1 cellular context compared by ENCODE assay signal in genomic region chr2:12032421-12032820, GRCh38.
A peak's percentile ranks its signal among the peaks of the same experiment; 100 is the strongest.
TF ChIP-seq lines count a peak whose summit lies in the region.

No MANE protein-coding gene starts in this region.

TF ChIP-seq in GM12878, 131 proteins besides CTCF, POLR2A, EP300 and RAD21 (continued from another document):
- TF ChIP-seq CUX1 (IDR thresholded peaks at IDR 0.05; ENCODE audit: insufficient replicate concordance, low read depth, low read length) (no peak), CBX5 (IDR thresholded peaks at IDR 0.05; ENCODE audit: low read depth) (0 out of 2 replicates have a peak, but pooled peaks have one; percentile 57), RUNX3 (IDR thresholded peaks at IDR 0.05; ENCODE audit: low read length) (peak; percentile 45), USF1 (IDR thresholded peaks at IDR 0.05; ENCODE audit: borderline replicate concordance, extremely low read length, insufficient read depth, low read depth, low read length) (no peak), HSF1 (IDR thresholded peaks at IDR 0.05; ENCODE audit: low read depth, low read length) (no peak), HDAC6 (IDR thresholded peaks at IDR 0.05; ENCODE audit: unreplicated experiment) (no peak), GATAD2B (conservative IDR thresholded peaks at IDR 0.05; ENCODE audit: low read depth) (no peak), CREM (IDR thresholded peaks at IDR 0.05; ENCODE audit: low read depth) (0 out of 2 replicates have a peak, but pooled peaks have one; percentile 20), YBX1 (IDR thresholded peaks at IDR 0.05) (no peak), NFIC (IDR thresholded peaks at IDR 0.05; ENCODE audit: low read depth, low read length) (peak; percentile 56; the same call in 1 of the 2 replicates)
